Comparison of ENCODE assay signal across 2 cellular contexts in genomic region chrX:24099394-24099793, GRCh38.
TF ChIP-seq lines count a peak whose summit lies in the region.

No MANE protein-coding gene starts in this region.

TF ChIP-seq in A549, 52 proteins besides CTCF, POLR2A, EP300 and RAD21:
- TF ChIP-seq RNF2 (IDR thresholded peaks at IDR 0.05; ENCODE audit: borderline replicate concordance, low read depth) = no peak
- TF ChIP-seq MAZ (IDR thresholded peaks at IDR 0.05; ENCODE audit: borderline replicate concordance, low read depth, low read length) = no peak
- TF ChIP-seq FOXS1 (CRISPR knock-in tag; IDR thresholded peaks at IDR 0.05) = no peak
- no peak for TF ChIP-seq KDM5A (IDR thresholded peaks at IDR 0.05)
- TF ChIP-seq SREBF2 (IDR thresholded peaks at IDR 0.05) = no peak
- TF ChIP-seq GATA3 (IDR thresholded peaks at IDR 0.05; ENCODE audit: borderline replicate concordance) = no peak
- no peak for TF ChIP-seq PBX3 (IDR thresholded peaks at IDR 0.05)

TF ChIP-seq in GM12878, 131 proteins besides CTCF, POLR2A, EP300 and RAD21:
- no peak for TF ChIP-seq SRF (IDR thresholded peaks at IDR 0.05; ENCODE audit: low read depth in 2 of 2, low read length in 2 of 2)
TF ChIP-seq in GM12878: peak in this region for 0.
